Comparison of ENCODE assay signal across 8 cellular contexts in the genomic region with DNA sequence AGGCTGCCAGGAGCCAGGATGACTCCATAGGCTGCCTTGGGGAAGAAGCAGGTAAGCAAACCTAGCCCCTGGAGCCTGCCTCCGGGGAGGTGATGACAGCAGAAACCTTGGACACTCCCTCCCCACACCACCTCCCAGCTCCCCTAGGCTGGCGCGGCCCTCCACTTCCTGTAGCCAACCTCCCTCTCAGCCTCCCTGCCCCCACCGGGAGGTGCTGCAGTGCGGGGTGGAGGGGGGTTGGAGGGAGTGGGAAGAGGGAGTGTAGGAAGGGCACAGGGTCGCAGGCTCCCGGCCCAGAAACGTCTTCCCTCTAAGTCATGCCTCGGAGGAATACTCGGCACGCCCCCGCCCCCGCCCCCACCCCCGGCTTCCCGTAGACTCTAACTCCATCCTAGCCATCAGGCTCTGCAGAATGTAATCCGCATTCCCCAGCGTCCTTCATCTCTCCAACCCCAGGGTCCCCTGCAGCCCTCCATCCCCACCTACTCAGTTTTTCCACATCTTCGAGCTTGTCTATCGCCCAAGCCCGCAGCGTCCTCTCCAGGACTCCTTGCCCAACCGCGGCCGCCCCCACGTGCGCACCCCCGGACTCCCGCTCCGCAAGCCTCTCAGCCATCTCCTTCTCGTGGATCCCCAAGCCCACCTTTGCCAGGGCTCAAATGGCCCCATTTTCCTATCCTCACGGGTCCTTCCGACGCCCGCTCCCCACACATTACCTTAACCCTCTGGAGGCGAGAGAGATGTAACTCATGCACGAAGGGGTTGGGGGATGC. TPM values are rescaled to one million over a fixed set of nuclear protein-coding genes. Genes with fewer than 3 reads are reported as not detected.
DNase-seq lines count a peak whose midpoint lies in the region; ATAC-seq, FAIRE-seq and TF ChIP-seq lines count a peak whose summit lies in the region.

No MANE protein-coding gene starts in this region.

- H3K9ac ChIP-seq in HepG2 (ENCODE audit: insufficient read depth, low read depth, low read length), result peak overlapping the region; percentile 62

- FAIRE-seq in HepG2 (lab: Jason Lieb, UNC), result peak; percentile 36

- peak; percentile 18; the same call in 1 of the 2 replicates for TF ChIP-seq CTCF in HepG2 (CRISPR knock-in tag; IDR thresholded peaks at IDR 0.05)

- POLR2A ChIA-PET in HepG2 (lab: Yijun Ruan, JAX), result interaction anchor here (1.2 to 3.1 kb wide), 5 partner anchors 23 to 221 kb away, joined by 3 to 28 read pairs (median 7); a partner anchor contains a TSS

- no peaks in the 10 kb centered on the region; a peak in 1 of 5 replicates for H3K36me3 ChIP-seq in HepG2 (replicated peaks in 1 of 2; ENCODE audit: control insufficient read depth in 1 of 2, insufficient read depth in 2 of 2, low read length in 2 of 2)

- no peak for TF ChIP-seq EP300 in HepG2 (IDR thresholded peaks at IDR 0.05; ENCODE audit: low read depth in 2 of 2, low read length in 2 of 2)
- TF ChIP-seq EP300 in HepG2 (CRISPR knock-in tag; IDR thresholded peaks at IDR 0.05; ENCODE audit: borderline replicate concordance), result no peak

- no peak overlapping the region for H2AFZ ChIP-seq in HepG2 (ENCODE audit: low read length)

- peak; percentile 20 for ATAC-seq in GM21576 (IDR thresholded peaks at IDR 0.05; ENCODE audit: unreplicated experiment)
- peak; percentile 72 for ATAC-seq in HepG2
- ATAC-seq in GM21360 (IDR thresholded peaks at IDR 0.05; ENCODE audit: unreplicated experiment), result no peak

- DNase-seq in AG20443 (ENCODE audit: low spot score), result peak; percentile 50
- DNase-seq in NCI-H2196 treated with DMSO at 0.1 percent for 48 hours (lab: John Stamatoyannopoulos, UW; ENCODE audit: unreplicated experiment), result peak; percentile 34
- peak; percentile 29 to 47 for DNase-seq in activated CD4-positive, alpha-beta T cell treated with anti-CD3 and anti-CD28 coated beads for 4 hours
- DNase-seq in dermis blood vessel endothelial cell, result peak; percentile 41
- peak; percentile 50 for DNase-seq in HepG2 (ENCODE audit: low spot score)
- peak; percentile 25 to 33 for DNase-seq in stimulated activated CD4-positive, alpha-beta T cell treated with anti-CD3 and anti-CD28 coated beads, Interleukin-2, amount 100 ng/mL, for 48 hours

- intact Hi-C loops in HepG2 (cut with micrococcal nuclease; ENCODE audit: unreplicated experiment), result loop anchor here (1.0 to 5.0 kb wide), 2 partner anchors 23 to 124 kb away; a partner anchor contains a TSS

- H3K4me1 ChIP-seq in HepG2 (ENCODE audit: insufficient read depth, low read length), result peaks cover 21% of the 10 kb centered on the region

- peaks cover 2% of the 10 kb centered on the region for H3K79me2 ChIP-seq in HepG2 (ENCODE audit: insufficient read depth, low read length)

- H3K27ac ChIP-seq in HepG2 (ENCODE audit: extremely low read length, insufficient read depth, low read length), result peak overlapping the region; percentile 51

- 1% methylated on average over 36 of the region's 36 CpGs for WGBS in HepG2 (ENCODE audit: low lambda C conversion rate)

- H3K27me3 ChIP-seq in HepG2 (ENCODE audit: control insufficient read depth in 1 of 2, insufficient read depth in 2 of 2, low read length in 2 of 2), result no peaks in the 10 kb centered on the region

- no TSS peak for BruUV-seq in HepG2 (replicated peaks; lab: Mats Ljungman, UMichigan)

- 0 out of 4 replicates have a peak, but pooled peaks of 1 of the 2 experiments have one; percentile 22 for TF ChIP-seq POLR2A in HepG2 (IDR thresholded peaks at IDR 0.05; ENCODE audit: insufficient read depth in 1 of 2, low read depth in 2 of 2, low read length in 2 of 2)

- CTCF ChIA-PET in HepG2 (lab: Yijun Ruan, JAX; ENCODE audit: low intra/inter-chr PET ratio, low total read pairs), result interaction anchor here (0.8 to 1.7 kb wide), 2 partner anchors 8 to 23 kb away, joined by 3 to 14 read pairs; a partner anchor contains a TSS

- H3K4me2 ChIP-seq in HepG2 (ENCODE audit: low read depth, low read length), result peak overlapping the region; percentile 97

- H4K20me1 ChIP-seq in HepG2 (ENCODE audit: insufficient read depth, low read length), result no peaks in the 10 kb centered on the region

- in situ Hi-C loops in HepG2 (cut with HindIII; ENCODE audit: extremely low pct_ligation_motif_present, low pct_unique_long_range_greater_than_20kb), result loop anchor here (10.0 to 25.0 kb wide), 2 partner anchors 68 to 304 kb away; a partner anchor contains a TSS

- peak overlapping the region; percentile 59 to 94 (median 87) for H3K4me3 ChIP-seq in HepG2 (replicated peaks in 1 of 3; ENCODE audit: insufficient read depth in 1 of 3, low read depth in 2 of 3, low read length in 3 of 3)

- no peak for TF ChIP-seq RAD21 in HepG2 (CRISPR knock-in tag; IDR thresholded peaks at IDR 0.05)

- H3K9me3 ChIP-seq in HepG2 (ENCODE audit: low read length), result no peaks in the 10 kb centered on the region

RNA-seq across cellular contexts. Expression of a gene that starts 0.5 kb away (rescaled TPM):
- total RNA-seq in dermis blood vessel endothelial cell (8.5 and 9.5 TPM in 2 replicates), HepG2 (2016; rRNA removed; fragmentation: Illumina TruSeq; extraction: Trizol) (2.2 and 8.1 TPM in 2 replicates)
- 2.4 and 2.6 TPM in 2 replicates for total RNA-seq in HepG2 (2016; cell fraction: cytosol; rRNA removed; fragmentation: Illumina TruSeq; extraction: Trizol; ENCODE audit: low read depth)
- 2.8 and 7.4 TPM in 2 replicates for total RNA-seq in HepG2 (2016; cell fraction: insoluble cytoplasmic fraction; rRNA removed; fragmentation: Illumina TruSeq; extraction: Trizol)
- 4.8 and 6.0 TPM in 2 replicates for total RNA-seq in HepG2 (2016; cell fraction: membrane; rRNA removed; fragmentation: Illumina TruSeq; extraction: Trizol)
- total RNA-seq in HepG2 (2016; cell fraction: nucleus; rRNA removed; fragmentation: Illumina TruSeq; extraction: Trizol), result 11.4 and 12.7 TPM in 2 replicates
- polyA plus RNA-seq in HepG2 (2011; rRNA removed), result 57.1 and 64.6 TPM in 2 replicates
- 41.2 and 52.0 TPM in 2 replicates for polyA plus RNA-seq in HepG2 (2011; cell fraction: cytosol; rRNA removed)
- 152 and 162 TPM in 2 replicates for polyA plus RNA-seq in HepG2 (2011; cell fraction: nucleus; rRNA removed)
- polyA plus RNA-seq in HepG2 (2012), result 27.0 and 38.0 TPM in 2 replicates
- polyA plus RNA-seq in HepG2 (2016; cell fraction: cytosol; fragmentation: Illumina TruSeq; extraction: Trizol; ENCODE audit: low read depth), result 5.6 and 6.7 TPM in 2 replicates
- polyA plus RNA-seq in HepG2 (2016; cell fraction: insoluble cytoplasmic fraction; fragmentation: Illumina TruSeq; extraction: Trizol; ENCODE audit: low read depth), result 5.5 and 8.2 TPM in 2 replicates
- 9.1 and 9.6 TPM in 2 replicates for polyA plus RNA-seq in HepG2 (2016; cell fraction: membrane; fragmentation: Illumina TruSeq; extraction: Trizol; ENCODE audit: low read depth)
- polyA plus RNA-seq in HepG2 (2016; cell fraction: nucleus; fragmentation: Illumina TruSeq; extraction: Trizol; ENCODE audit: insufficient read depth, low read depth), result 46.9 and 50.8 TPM in 2 replicates
- 30.0 and 53.4 TPM in 2 replicates for polyA minus RNA-seq in HepG2 (2011; rRNA and poly(A)+ RNA removed; ENCODE audit: low replicate concordance)
- 8.5 and 8.7 TPM in 2 replicates for polyA minus RNA-seq in HepG2 (2011; cell fraction: cytosol; rRNA and poly(A)+ RNA removed)
- polyA minus RNA-seq in HepG2 (2011; cell fraction: nucleus; rRNA and poly(A)+ RNA removed), result 12.7 and 20.1 TPM in 2 replicates

RNA-seq across cellular contexts. Expression of a gene that starts 23.3 kb away (rescaled TPM):
- total RNA-seq in dermis blood vessel endothelial cell (not detected in 2 replicates), HepG2 (2016; rRNA removed; fragmentation: Illumina TruSeq; extraction: Trizol) (not detected in 2 replicates)
- not detected in 2 replicates for total RNA-seq in HepG2 (2016; cell fraction: cytosol; rRNA removed; fragmentation: Illumina TruSeq; extraction: Trizol; ENCODE audit: low read depth)
- not detected in 2 replicates for total RNA-seq in HepG2 (2016; cell fraction: insoluble cytoplasmic fraction; rRNA removed; fragmentation: Illumina TruSeq; extraction: Trizol)
- total RNA-seq in HepG2 (2016; cell fraction: membrane; rRNA removed; fragmentation: Illumina TruSeq; extraction: Trizol), result not detected in 2 replicates
- total RNA-seq in HepG2 (2016; cell fraction: nucleus; rRNA removed; fragmentation: Illumina TruSeq; extraction: Trizol), result not detected in 2 replicates
- polyA plus RNA-seq in HepG2 (2011; rRNA removed), result not detected in 2 replicates
- polyA plus RNA-seq in HepG2 (2011; cell fraction: cytosol; rRNA removed), result not detected in 2 replicates
- polyA plus RNA-seq in HepG2 (2011; cell fraction: nucleus; rRNA removed), result not detected in 2 replicates
- polyA plus RNA-seq in HepG2 (2012), result not detected in 2 replicates
- not detected in 2 replicates for polyA plus RNA-seq in HepG2 (2016; cell fraction: cytosol; fragmentation: Illumina TruSeq; extraction: Trizol; ENCODE audit: low read depth)
- polyA plus RNA-seq in HepG2 (2016; cell fraction: insoluble cytoplasmic fraction; fragmentation: Illumina TruSeq; extraction: Trizol; ENCODE audit: low read depth), result not detected in 2 replicates
- polyA plus RNA-seq in HepG2 (2016; cell fraction: membrane; fragmentation: Illumina TruSeq; extraction: Trizol; ENCODE audit: low read depth), result not detected in 2 replicates
- not detected in 2 replicates for polyA plus RNA-seq in HepG2 (2016; cell fraction: nucleus; fragmentation: Illumina TruSeq; extraction: Trizol; ENCODE audit: insufficient read depth, low read depth)
- not detected in 2 replicates for polyA minus RNA-seq in HepG2 (2011; rRNA and poly(A)+ RNA removed; ENCODE audit: low replicate concordance)
- not detected in 2 replicates for polyA minus RNA-seq in HepG2 (2011; cell fraction: cytosol; rRNA and poly(A)+ RNA removed)
- not detected in 2 replicates for polyA minus RNA-seq in HepG2 (2011; cell fraction: nucleus; rRNA and poly(A)+ RNA removed)

RNA-seq across cellular contexts. Expression of a gene that starts 23.5 kb away (rescaled TPM):
- total RNA-seq in dermis blood vessel endothelial cell (181 and 222 TPM in 2 replicates), HepG2 (2016; rRNA removed; fragmentation: Illumina TruSeq; extraction: Trizol) (239 and 316 TPM in 2 replicates)
- 76.5 and 87.6 TPM in 2 replicates for total RNA-seq in HepG2 (2016; cell fraction: cytosol; rRNA removed; fragmentation: Illumina TruSeq; extraction: Trizol; ENCODE audit: low read depth)
- 230 and 310 TPM in 2 replicates for total RNA-seq in HepG2 (2016; cell fraction: insoluble cytoplasmic fraction; rRNA removed; fragmentation: Illumina TruSeq; extraction: Trizol)
- total RNA-seq in HepG2 (2016; cell fraction: membrane; rRNA removed; fragmentation: Illumina TruSeq; extraction: Trizol), result 102 and 108 TPM in 2 replicates
- total RNA-seq in HepG2 (2016; cell fraction: nucleus; rRNA removed; fragmentation: Illumina TruSeq; extraction: Trizol), result 85.4 and 98.7 TPM in 2 replicates
- 369 and 407 TPM in 2 replicates for polyA plus RNA-seq in HepG2 (2011; rRNA removed)
- polyA plus RNA-seq in HepG2 (2011; cell fraction: cytosol; rRNA removed), result 361 and 401 TPM in 2 replicates
- polyA plus RNA-seq in HepG2 (2011; cell fraction: nucleus; rRNA removed), result 120 and 137 TPM in 2 replicates
- polyA plus RNA-seq in HepG2 (2012), result 152 and 190 TPM in 2 replicates
- 76.5 and 98.7 TPM in 2 replicates for polyA plus RNA-seq in HepG2 (2016; cell fraction: cytosol; fragmentation: Illumina TruSeq; extraction: Trizol; ENCODE audit: low read depth)
- 401 and 420 TPM in 2 replicates for polyA plus RNA-seq in HepG2 (2016; cell fraction: insoluble cytoplasmic fraction; fragmentation: Illumina TruSeq; extraction: Trizol; ENCODE audit: low read depth)
- polyA plus RNA-seq in HepG2 (2016; cell fraction: membrane; fragmentation: Illumina TruSeq; extraction: Trizol; ENCODE audit: low read depth), result 116 and 117 TPM in 2 replicates
- 165 and 175 TPM in 2 replicates for polyA plus RNA-seq in HepG2 (2016; cell fraction: nucleus; fragmentation: Illumina TruSeq; extraction: Trizol; ENCODE audit: insufficient read depth, low read depth)
- 109 and 357 TPM in 2 replicates for polyA minus RNA-seq in HepG2 (2011; rRNA and poly(A)+ RNA removed; ENCODE audit: low replicate concordance)
- 43.3 and 43.4 TPM in 2 replicates for polyA minus RNA-seq in HepG2 (2011; cell fraction: cytosol; rRNA and poly(A)+ RNA removed)
- 17.0 and 21.9 TPM in 2 replicates for polyA minus RNA-seq in HepG2 (2011; cell fraction: nucleus; rRNA and poly(A)+ RNA removed)

RNA-seq across cellular contexts. Expression of a gene that starts 28.9 kb away (rescaled TPM):
- total RNA-seq in dermis blood vessel endothelial cell (23.8 and 42.8 TPM in 2 replicates), HepG2 (2016; rRNA removed; fragmentation: Illumina TruSeq; extraction: Trizol) (10.1 and 15.2 TPM in 2 replicates)
- 4.0 and 4.3 TPM in 2 replicates for total RNA-seq in HepG2 (2016; cell fraction: cytosol; rRNA removed; fragmentation: Illumina TruSeq; extraction: Trizol; ENCODE audit: low read depth)
- total RNA-seq in HepG2 (2016; cell fraction: insoluble cytoplasmic fraction; rRNA removed; fragmentation: Illumina TruSeq; extraction: Trizol), result 8.1 and 13.4 TPM in 2 replicates
- 4.4 and 5.1 TPM in 2 replicates for total RNA-seq in HepG2 (2016; cell fraction: membrane; rRNA removed; fragmentation: Illumina TruSeq; extraction: Trizol)
- 25.8 and 28.6 TPM in 2 replicates for total RNA-seq in HepG2 (2016; cell fraction: nucleus; rRNA removed; fragmentation: Illumina TruSeq; extraction: Trizol)
- polyA plus RNA-seq in HepG2 (2011; rRNA removed), result 27.9 and 30.1 TPM in 2 replicates
- 10.5 and 15.8 TPM in 2 replicates for polyA plus RNA-seq in HepG2 (2011; cell fraction: cytosol; rRNA removed)
- polyA plus RNA-seq in HepG2 (2011; cell fraction: nucleus; rRNA removed), result 42.9 and 51.0 TPM in 2 replicates
- polyA plus RNA-seq in HepG2 (2012), result 14.8 and 19.1 TPM in 2 replicates
- polyA plus RNA-seq in HepG2 (2016; cell fraction: cytosol; fragmentation: Illumina TruSeq; extraction: Trizol; ENCODE audit: low read depth), result 0.58 and 0.65 TPM in 2 replicates
- 5.6 and 6.4 TPM in 2 replicates for polyA plus RNA-seq in HepG2 (2016; cell fraction: insoluble cytoplasmic fraction; fragmentation: Illumina TruSeq; extraction: Trizol; ENCODE audit: low read depth)
- polyA plus RNA-seq in HepG2 (2016; cell fraction: membrane; fragmentation: Illumina TruSeq; extraction: Trizol; ENCODE audit: low read depth), result 1.8 and 2.1 TPM in 2 replicates
- 29.7 and 46.7 TPM in 2 replicates for polyA plus RNA-seq in HepG2 (2016; cell fraction: nucleus; fragmentation: Illumina TruSeq; extraction: Trizol; ENCODE audit: insufficient read depth, low read depth)
- polyA minus RNA-seq in HepG2 (2011; rRNA and poly(A)+ RNA removed; ENCODE audit: low replicate concordance), result 55.1 and 86.0 TPM in 2 replicates
- polyA minus RNA-seq in HepG2 (2011; cell fraction: cytosol; rRNA and poly(A)+ RNA removed), result 29.2 and 32.6 TPM in 2 replicates
- polyA minus RNA-seq in HepG2 (2011; cell fraction: nucleus; rRNA and poly(A)+ RNA removed), result 93.5 and 132 TPM in 2 replicates
